ENCODE assay signal across 25 cellular contexts in the genomic region with DNA sequence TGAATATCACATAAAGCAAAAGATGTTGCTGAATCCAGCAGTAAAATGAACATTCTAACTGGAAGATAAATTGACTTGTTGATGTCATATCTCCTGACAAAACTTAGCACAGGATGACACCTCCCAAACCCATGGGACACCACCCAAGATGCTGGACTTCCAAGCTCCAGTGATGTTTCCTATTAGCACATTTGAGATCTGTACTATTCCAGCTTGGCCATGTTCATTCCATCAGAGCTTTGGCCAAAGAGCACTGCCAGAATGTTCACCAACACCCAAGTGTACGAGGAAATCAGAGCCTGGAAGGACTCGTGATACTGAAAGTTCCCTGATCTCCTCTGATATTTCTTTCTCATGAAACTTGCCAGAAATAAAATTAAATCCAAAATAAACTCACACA. TPM values are rescaled to one million over a fixed set of nuclear protein-coding genes. Genes with fewer than 3 reads are reported as not detected.
"Had no signal": no experiment of that assay in that cellular context is flagged by ENCODE, and none has a peak within 500 bp of the region (broad histone marks: within the 10 kb centered on the region; RNA-seq: fewer than 3 reads in every experiment).

No MANE protein-coding gene starts in this region.

- ATAC-seq: activated T-cell treated with anti-CD3 and anti-CD28 coated beads, Interleukin-2, amount 50 U/mL, for 72 hours; left lung had no signal

- H3K36me3 ChIP-seq: brain microvascular endothelial cell, left lung, neutrophil, spleen had no signal

- H3K9me3 ChIP-seq: left lung, neutrophil had no signal

- H3K27ac ChIP-seq: brain microvascular endothelial cell, left lung, neutrophil, SK-N-MC, spleen, VCaP had no signal

- H3K4me1 ChIP-seq: spleen had no signal

- H3K27me3 ChIP-seq: brain microvascular endothelial cell, left lung, neutrophil, spleen had no signal

- H3K4me3 ChIP-seq: left lung, SK-N-MC, spleen had no signal

- DNase-seq: activated CD4-positive, alpha-beta T cell treated with anti-CD3 and anti-CD28 coated beads for 4 hours; activated CD4-positive, alpha-beta T cell treated with anti-CD3 and anti-CD28 coated beads, Interleukin-2, amount 50 U/mL, for 4 hours; activated naive CD4-positive, alpha-beta T cell treated with anti-CD3 and anti-CD28 coated beads for 36 hours; activated naive CD8-positive, alpha-beta T cell treated with anti-CD3 and anti-CD28 coated beads, Interleukin-2, amount 10 ng/mL, durations not matched to agents 7 days and 5 days; activated T-cell treated with anti-CD3 and anti-CD28 coated beads for 4 hours; activated T-cell treated with anti-CD3 and anti-CD28 coated beads, Interleukin-2, amount 50 U/mL, for 72 hours; brain microvascular endothelial cell; caudate nucleus; head of caudate nucleus; kidney glomerular epithelial cell; left lung; mammary epithelial cell; naive B cell; nephron progenitor cell; retina; spleen; stimulated activated naive CD4-positive, alpha-beta T cell; T-helper 9 cell; trophoblast cell had no signal

RNA-seq across cellular contexts. Expression of gene PID1, which starts 44.7 kb away (rescaled TPM):
- total RNA-seq: activated naive CD4-positive, alpha-beta T cell treated with anti-CD3 and anti-CD28 coated beads for 36 hours; activated T-cell treated with anti-CD3 and anti-CD28 coated beads, Interleukin-2, amount 50 U/mL, for 72 hours; endothelial cell of umbilical vein; osteocyte; T-helper 1 cell treated with Interleukin-12 subunit alpha and Interleukin-12 subunit beta and Interleukin-4 antibody, amounts not matched to agents 30 ng/mL and 1 ng/mL, for 36 hours had no signal
- polyA plus RNA-seq: endothelial cell of umbilical vein had no signal
